In the genomic region with DNA sequence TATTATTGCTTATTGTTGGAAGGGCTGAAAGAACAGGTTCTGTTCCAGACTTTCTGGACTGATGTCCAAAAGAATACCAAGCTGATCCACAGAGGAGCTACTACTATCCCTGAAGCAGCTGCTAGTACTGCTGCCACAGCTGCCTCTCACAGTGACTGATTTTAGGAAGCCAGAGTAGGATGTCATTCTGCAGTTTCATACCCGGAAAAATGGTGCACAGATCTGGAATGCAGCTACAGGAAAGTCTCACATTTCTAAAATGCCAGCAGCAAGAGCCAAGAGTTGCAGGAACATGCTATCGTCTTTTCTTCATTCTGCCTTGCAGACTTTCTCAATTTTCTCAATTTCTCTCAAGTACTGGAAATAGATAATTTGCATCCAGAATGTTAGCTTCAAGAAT, we compare ENCODE assay signal across 24 cellular contexts. TPM values are rescaled to one million over a fixed set of nuclear protein-coding genes. Genes with fewer than 3 reads are reported as not detected.
A peak's percentile ranks its signal among the peaks of the same experiment; 100 is the strongest.
DNase-seq lines count a peak whose midpoint lies in the region; ATAC-seq and TF ChIP-seq lines count a peak whose summit lies in the region.
"Had no signal": no experiment of that assay in that cellular context is flagged by ENCODE, and none has a peak within 500 bp of the region (broad histone marks: within the 10 kb centered on the region; RNA-seq: fewer than 3 reads in every experiment).

No MANE protein-coding gene starts in this region.

- H2AFZ ChIP-seq in SK-N-SH (ENCODE audit: low read depth): no peak overlapping the region

- H3K79me2 ChIP-seq in SK-N-SH (ENCODE audit: insufficient read depth): no peaks in the 10 kb centered on the region

- H3K9ac ChIP-seq in SK-N-SH: no peak overlapping the region

- no peak for TF ChIP-seq RAD21 in SK-N-SH (IDR thresholded peaks at IDR 0.05; ENCODE audit: low read length)

- WGBS in SK-N-SH (ENCODE audit: low lambda C conversion rate): 49% methylated on average over 2 of the region's 2 CpGs

- no peaks in the 10 kb centered on the region for H3K36me3 ChIP-seq in SK-N-SH (replicated peaks in 1 of 2; ENCODE audit: control insufficient read depth in 1 of 2, insufficient read depth in 2 of 2, low read length in 1 of 2)
- H3K36me3 ChIP-seq: uterus had no signal

- no peaks in the 10 kb centered on the region for H3K27me3 ChIP-seq in SK-N-SH (ENCODE audit: insufficient read depth)
- H3K27me3 ChIP-seq: uterus had no signal

- POLR2A ChIA-PET in SK-N-SH (lab: Yijun Ruan, JAX): no interaction called here

- no peak for DNase-seq in SK-N-SH
- DNase-seq in astrocyte of the hippocampus (ENCODE audit: low read depth, low spot score): peak; percentile 2
- DNase-seq in fibroblast of the aortic adventitia (ENCODE audit: low read depth): peak; percentile 2
- DNase-seq in skeletal muscle cell (ENCODE audit: low read depth): peak; percentile 4
- DNase-seq in KG1 (lab: John Stamatoyannopoulos, UW): no peak
- DNase-seq: activated CD4-positive, alpha-beta T cell treated with anti-CD3 and anti-CD28 coated beads for 36 hours; Caco-2; erythroblast; NCI-H187 treated with DMSO at 0.1 percent for 48 hours; NCI-H2227 treated with DMSO at 0.1 percent for 48 hours; NCI-H748 treated with DMSO at 0.1 percent for 48 hours; OCI-M1; SHP77; stimulated activated CD4-positive, alpha-beta T cell treated with anti-CD3 and anti-CD28 coated beads, Interleukin-12 subunit alpha, Interleukin-12 subunit beta, amount 100 ng/mL, for 4 hours; uterus had no signal

- no peak for TF ChIP-seq EP300 in SK-N-SH (IDR thresholded peaks at IDR 0.05; ENCODE audit: borderline replicate concordance in 1 of 2, low read depth in 1 of 2, low read length in 1 of 2)

- no peak overlapping the region for H3K4me2 ChIP-seq in SK-N-SH

- no peaks in the 10 kb centered on the region for H4K20me1 ChIP-seq in SK-N-SH (ENCODE audit: insufficient read depth)

- H3K9me3 ChIP-seq in SK-N-SH: no peaks in the 10 kb centered on the region
- H3K9me3 ChIP-seq: Caco-2, uterus had no signal

- H3K4me1 ChIP-seq in SK-N-SH (ENCODE audit: control insufficient read depth in 1 of 2, insufficient read depth in 2 of 2, low read depth in 1 of 2, low read length in 1 of 2): no peaks in the 10 kb centered on the region
- H3K4me1 ChIP-seq: uterus had no signal

- H3K9me2 ChIP-seq in SK-N-SH: no peaks in the 10 kb centered on the region

- no peak for TF ChIP-seq CTCF in SK-N-SH (IDR thresholded peaks at IDR 0.05)
- TF ChIP-seq CTCF in fibroblast of the aortic adventitia (IDR thresholded peaks at IDR 0.05; ENCODE audit: insufficient read depth, low read length): no peak

- CTCF ChIA-PET in SK-N-SH (lab: Yijun Ruan, JAX): no interaction called here

- H3K27ac ChIP-seq in SK-N-SH (ENCODE audit: low read depth in 2 of 2, low read length in 1 of 2): no peak overlapping the region
- H3K27ac ChIP-seq: 22Rv1, uterus had no signal

- H3F3A ChIP-seq in SK-N-SH (replicated peaks; ENCODE audit: insufficient read depth): no peaks in the 10 kb centered on the region

- H3K4me3 ChIP-seq in SK-N-SH (ENCODE audit: low read depth in 2 of 2, low read length in 1 of 2): no peak overlapping the region
- no peak overlapping the region for H3K4me3 ChIP-seq in fibroblast of the aortic adventitia (ENCODE audit: low read depth, low read length)
- H3K4me3 ChIP-seq in skeletal muscle cell (ENCODE audit: low read depth, low read length): no peak overlapping the region
- H3K4me3 ChIP-seq: uterus had no signal

- peak; percentile 48; the same call in 2 of the 3 replicates for ATAC-seq in SK-N-SH treated with all-trans-retinoic acid at 6 μM for 48 hours
- no peak for ATAC-seq in HG03039 (IDR thresholded peaks at IDR 0.05; ENCODE audit: unreplicated experiment)
- ATAC-seq in GM21528 (IDR thresholded peaks at IDR 0.05; ENCODE audit: low FRiP score, unreplicated experiment): no peak
- ATAC-seq: activated CD4-positive, alpha-beta T cell treated with anti-CD3 and anti-CD28 coated beads for 36 hours; HCT116 had no signal

TF ChIP-seq in SK-N-SH treated with all-trans-retinoic acid at 6 μM for 48 hours, 23 proteins besides CTCF, POLR2A, EP300 and RAD21:
- TF ChIP-seq PPARA (CRISPR knock-in tag; IDR thresholded peaks at IDR 0.05; ENCODE audit: borderline replicate concordance): no peak
- TF ChIP-seq, protein P1, sequence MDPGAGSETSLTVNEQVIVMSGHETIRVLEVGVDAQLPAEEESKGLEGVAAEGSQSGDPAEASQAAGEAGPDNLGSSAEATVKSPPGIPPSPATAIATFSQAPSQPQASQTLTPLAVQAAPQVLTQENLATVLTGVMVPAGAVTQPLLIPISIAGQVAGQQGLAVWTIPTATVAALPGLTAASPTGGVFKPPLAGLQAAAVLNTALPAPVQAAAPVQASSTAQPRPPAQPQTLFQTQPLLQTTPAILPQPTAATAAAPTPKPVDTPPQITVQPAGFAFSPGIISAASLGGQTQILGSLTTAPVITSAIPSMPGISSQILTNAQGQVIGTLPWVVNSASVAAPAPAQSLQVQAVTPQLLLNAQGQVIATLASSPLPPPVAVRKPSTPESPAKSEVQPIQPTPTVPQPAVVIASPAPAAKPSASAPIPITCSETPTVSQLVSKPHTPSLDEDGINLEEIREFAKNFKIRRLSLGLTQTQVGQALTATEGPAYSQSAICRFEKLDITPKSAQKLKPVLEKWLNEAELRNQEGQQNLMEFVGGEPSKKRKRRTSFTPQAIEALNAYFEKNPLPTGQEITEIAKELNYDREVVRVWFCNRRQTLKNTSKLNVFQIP (CRISPR knock-in tag; IDR thresholded peaks at IDR 0.05; ENCODE audit: borderline replicate concordance, low read depth): no peak
- no peak for TF ChIP-seq ZC3H10 (CRISPR knock-in tag; IDR thresholded peaks at IDR 0.05)

TF ChIP-seq in SK-N-SH, 30 proteins besides CTCF, POLR2A, EP300 and RAD21:
- no peak for TF ChIP-seq MEF2A (IDR thresholded peaks at IDR 0.05; ENCODE audit: borderline replicate concordance, low read depth)
- no peak for TF ChIP-seq POLR2AphosphoS5 (IDR thresholded peaks at IDR 0.05; ENCODE audit: low read depth, low read length)
- TF ChIP-seq FOXJ3 (CRISPR knock-in tag; IDR thresholded peaks at IDR 0.05): no peak
- no peak for TF ChIP-seq YY1 (IDR thresholded peaks at IDR 0.05; ENCODE audit: low read depth)
- no peak for TF ChIP-seq RXRA (IDR thresholded peaks at IDR 0.05; ENCODE audit: borderline replicate concordance, low read depth)
- TF ChIP-seq TAF1 (IDR thresholded peaks at IDR 0.05; ENCODE audit: borderline replicate concordance, low read depth, low read length): no peak
- no peak for TF ChIP-seq EZH2phosphoT487 (IDR thresholded peaks at IDR 0.05; ENCODE audit: borderline replicate concordance, low read depth)
- TF ChIP-seq, protein P2, sequence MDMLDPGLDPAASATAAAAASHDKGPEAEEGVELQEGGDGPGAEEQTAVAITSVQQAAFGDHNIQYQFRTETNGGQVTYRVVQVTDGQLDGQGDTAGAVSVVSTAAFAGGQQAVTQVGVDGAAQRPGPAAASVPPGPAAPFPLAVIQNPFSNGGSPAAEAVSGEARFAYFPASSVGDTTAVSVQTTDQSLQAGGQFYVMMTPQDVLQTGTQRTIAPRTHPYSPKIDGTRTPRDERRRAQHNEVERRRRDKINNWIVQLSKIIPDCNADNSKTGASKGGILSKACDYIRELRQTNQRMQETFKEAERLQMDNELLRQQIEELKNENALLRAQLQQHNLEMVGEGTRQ (IDR thresholded peaks at IDR 0.05; ENCODE audit: borderline replicate concordance, low read depth, low read length): no peak
- TF ChIP-seq JUND (IDR thresholded peaks at IDR 0.05): no peak
- no peak for TF ChIP-seq NRF1 (IDR thresholded peaks at IDR 0.05; ENCODE audit: low read depth, low read length)
- no peak for TF ChIP-seq TEAD4 (IDR thresholded peaks at IDR 0.05; ENCODE audit: borderline replicate concordance, insufficient read depth)
- no peak for TF ChIP-seq GABPA (IDR thresholded peaks at IDR 0.05; ENCODE audit: low read depth)

RNA-seq across cellular contexts. Expression of a gene that starts 19.3 kb away (rescaled TPM):
- polyA plus RNA-seq in SK-N-SH (2012; rRNA removed): not detected in 2 replicates
- polyA plus RNA-seq in SK-N-SH (2012; cell fraction: cytosol; rRNA removed): not detected in 2 replicates
- polyA plus RNA-seq in SK-N-SH (2012; cell fraction: nucleus; rRNA removed): not detected in 2 replicates
- total RNA-seq in fibroblast of the aortic adventitia (ENCODE audit: low replicate concordance): not detected in 2 replicates
- total RNA-seq: activated CD4-positive, alpha-beta T cell treated with anti-CD3 and anti-CD28 coated beads for 36 hours; activated T-helper 1 cell treated with anti-CD3 and anti-CD28 coated beads, Interleukin-12 subunit alpha, Interleukin-12 subunit beta, Interleukin-2, Interleukin-4 antibody, amounts not matched to agents 30 ng/mL and 10 ng/mL and 1 ng/mL, durations not matched to agents 14 hours and 24 hours and 36 hours; Caco-2; dermis microvascular lymphatic vessel endothelial cell; mononuclear cell; uterus had no signal
- polyA plus RNA-seq: BJ had no signal

RNA-seq across cellular contexts. Expression of a gene that starts 50.0 kb away (rescaled TPM):
- 6.0 and 6.2 TPM in 2 replicates for polyA plus RNA-seq in SK-N-SH (2012; rRNA removed)
- 9.7 and 17.9 TPM in 2 replicates for polyA plus RNA-seq in SK-N-SH (2012; cell fraction: cytosol; rRNA removed)
- 1.5 and 2.8 TPM in 2 replicates for polyA plus RNA-seq in SK-N-SH (2012; cell fraction: nucleus; rRNA removed)
- total RNA-seq in fibroblast of the aortic adventitia (ENCODE audit: low replicate concordance): 4.1 and 6.9 TPM in 2 replicates

Comparison
In these comparisons a context has a peak if more than half of its experiments do, and no peak if none do; other contexts are left out.
1. DNase-seq: peak in astrocyte of the hippocampus (single experiment), fibroblast of the aortic adventitia (single experiment) and skeletal muscle cell (single experiment); none in SK-N-SH (single experiment) and KG1 (single experiment).